ENCODE assay signal across 35 cellular contexts in genomic region chr3:146770301-146770700, GRCh38.
A peak's percentile ranks its signal among the peaks of the same experiment; 100 is the strongest.
DNase-seq lines count a peak whose midpoint lies in the region; TF ChIP-seq lines count a peak whose summit lies in the region.
"Had no signal": no experiment of that assay in that cellular context is flagged by ENCODE, and none has a peak within 500 bp of the region (broad histone marks: within the 10 kb centered on the region; RNA-seq: fewer than 3 reads in every experiment).

No MANE protein-coding gene starts in this region.

- H3K27ac ChIP-seq in A673 (ENCODE audit: low read depth, low read length, poor library complexity, severe bottlenecking) = peak overlapping the region; percentile 6
- H3K27ac ChIP-seq in GM23248 = no peak overlapping the region
- no peak overlapping the region for H3K27ac ChIP-seq in PC-9
- no peak overlapping the region for H3K27ac ChIP-seq in endodermal cell (ENCODE audit: low read depth, low read length)
- H3K27ac ChIP-seq: 22Rv1; A549; BLaER1; BLaER1 treated with 17β-estradiol and CSF1 and Interleukin-3, amounts not matched to agents 10 nM and 100 nM; C4-2B had no signal

- CTCF ChIA-PET in A673 (lab: Charles Lee) (no interaction called here), PC-9 (lab: Charles Lee) (no interaction called here)

- H3K9me3 ChIP-seq in A673 (ENCODE audit: low read depth, low read length, poor library complexity, severe bottlenecking) (no peaks in the 10 kb centered on the region), GM23248 (ENCODE audit: low read depth) (no peaks in the 10 kb centered on the region), PC-9 (ENCODE audit: insufficient read depth, low read depth) (no peaks in the 10 kb centered on the region; the same call in 1 of the 2 replicates), endodermal cell (ENCODE audit: control insufficient read depth, low read length) (peaks cover 10% of the 10 kb centered on the region)
- H3K9me3 ChIP-seq: A549, BE2C, Caco-2 had no signal

- H3K27ac Mint-ChIP-seq in endodermal cell = no peak overlapping the region
- H3K27ac Mint-ChIP-seq: B cell; CD14-positive monocyte; CD4-positive, alpha-beta memory T cell; CD4-positive, alpha-beta T cell; CD8-positive, alpha-beta memory T cell; CD8-positive, alpha-beta T cell had no signal

- H3K9me2 ChIP-seq in GM23248 (ENCODE audit: insufficient read depth) (no peaks in the 10 kb centered on the region), PC-9 (ENCODE audit: insufficient read depth) (no peaks in the 10 kb centered on the region)

- H3F3A ChIP-seq in GM23248 (ENCODE audit: insufficient read depth) = no peaks in the 10 kb centered on the region
- no peaks in the 10 kb centered on the region for H3F3A ChIP-seq in PC-9 (ENCODE audit: insufficient read depth, low read depth)

- H3K4me1 ChIP-seq in A673 (ENCODE audit: insufficient read depth, low read length, poor library complexity, severe bottlenecking) (peaks cover 31% of the 10 kb centered on the region), GM23248 (ENCODE audit: insufficient read depth) (no peaks in the 10 kb centered on the region), PC-9 (replicated peaks; ENCODE audit: insufficient read depth) (no peaks in the 10 kb centered on the region), endodermal cell (ENCODE audit: control insufficient read depth, insufficient read depth, low read length) (no peaks in the 10 kb centered on the region)
- H3K4me1 ChIP-seq: A549; BE2C; BLaER1; BLaER1 treated with 17β-estradiol and CSF1 and Interleukin-3, amounts not matched to agents 10 nM and 100 nM; Caco-2 had no signal

- H3K4me3 Mint-ChIP-seq in endodermal cell = no peak overlapping the region
- H3K4me3 Mint-ChIP-seq: B cell; CD14-positive monocyte; CD4-positive, alpha-beta memory T cell; CD4-positive, alpha-beta T cell; CD4-positive, CD25-positive, alpha-beta regulatory T cell; CD8-positive, alpha-beta memory T cell; CD8-positive, alpha-beta T cell had no signal

- H3K9me3 Mint-ChIP-seq in endodermal cell = peaks cover 22% of the 10 kb centered on the region

- POLR2A ChIA-PET in A673 (lab: Charles Lee; ENCODE audit: low non-redundant PET) = no interaction called here
- POLR2A ChIA-PET in PC-9 (lab: Charles Lee; ENCODE audit: unreplicated experiment) = no interaction called here

- H2AFZ ChIP-seq in GM23248 (peak overlapping the region; percentile 20; the same call in 1 of the 2 replicates), PC-9 (0 out of 2 replicates have a peak overlapping the region, but pooled peaks have one; percentile 17)

- H3K79me2 ChIP-seq in GM23248 (ENCODE audit: insufficient read depth) = no peaks in the 10 kb centered on the region
- H3K79me2 ChIP-seq in PC-9 (ENCODE audit: low read depth) = no peaks in the 10 kb centered on the region

- no peaks in the 10 kb centered on the region for H3K27me3 ChIP-seq in A673 (replicated peaks; ENCODE audit: insufficient read depth, low read depth, low read length, poor library complexity)
- no peaks in the 10 kb centered on the region for H3K27me3 ChIP-seq in GM23248 (replicated peaks; ENCODE audit: insufficient read depth)
- no peaks in the 10 kb centered on the region for H3K27me3 ChIP-seq in PC-9 (ENCODE audit: insufficient read depth, low read depth)
- no peaks in the 10 kb centered on the region for H3K27me3 ChIP-seq in endodermal cell (ENCODE audit: control insufficient read depth, insufficient read depth, low read length, poor library complexity, severe bottlenecking)
- H3K27me3 ChIP-seq: BE2C; BLaER1; BLaER1 treated with 17β-estradiol and CSF1 and Interleukin-3, amounts not matched to agents 10 nM and 100 nM had no signal

- DNase-seq in A673 (ENCODE audit: low spot score) (peak; percentile 91), GM23248 (no peak), PC-9 (no peak), endodermal cell (no peak), kidney glomerular epithelial cell (lab: John Stamatoyannopoulos, UW) (no peak), HK-2 (ENCODE audit: unreplicated experiment) (no peak), SKM-1 treated with dmso at 0.1 percent for 144 hours (lab: John Stamatoyannopoulos, UW; ENCODE audit: unreplicated experiment) (no peak)
- no peak for DNase-seq in activated effector memory CD4-positive, alpha-beta T cell treated with anti-CD3 and anti-CD28 coated beads, Interleukin-2, amount 50 U/mL, for 16 hours
- DNase-seq: 8988T; ACHN; AML-193; BE2C; C1 segment of cervical spinal cord; Caco-2; Calu3; CD4-positive, alpha-beta memory T cell; CD4-positive, alpha-beta T cell; CD4-positive, CD25-positive, alpha-beta regulatory T cell; CD8-positive, alpha-beta memory T cell; CD8-positive, alpha-beta T cell; COR-L47; DMS 273 treated with DMSO at 0.1 percent for 48 hours; DMS153; DMS53; DMS79; DMS79 treated with DMSO at 0.1 percent for 48 hours; DND-41; EL had no signal

- H3K27me3 Mint-ChIP-seq in endodermal cell (ENCODE audit: insufficient read depth) = no peaks in the 10 kb centered on the region
- H3K27me3 Mint-ChIP-seq: B cell; CD4-positive, alpha-beta memory T cell; CD4-positive, alpha-beta T cell; CD4-positive, CD25-positive, alpha-beta regulatory T cell had no signal

- no peak overlapping the region for H3K9ac ChIP-seq in GM23248
- no peak overlapping the region for H3K9ac ChIP-seq in endodermal cell (ENCODE audit: extremely low read depth, low read length, poor library complexity, severe bottlenecking)
- H3K9ac ChIP-seq: BLaER1; BLaER1 treated with 17β-estradiol and CSF1 and Interleukin-3, amounts not matched to agents 10 nM and 100 nM had no signal

- WGBS in GM23248 (ENCODE audit: low coverage in 1 of 2, low lambda C conversion rate in 2 of 2, missing lambda C conversion rate in 2 of 2), 2 experiments = 66 to 69% methylated on average over 2 of the region's 2 CpGs
- WGBS in endodermal cell (ENCODE audit: insufficient coverage in 1 of 2, insufficient read length in 1 of 2), 2 experiments = 97 to 100% methylated on average over 2 of the region's 2 CpGs

- H4K20me1 ChIP-seq in GM23248 (ENCODE audit: insufficient read depth) (no peaks in the 10 kb centered on the region), PC-9 (ENCODE audit: insufficient read depth) (no peaks in the 10 kb centered on the region)
- H4K20me1 ChIP-seq: BLaER1; BLaER1 treated with 17β-estradiol and CSF1 and Interleukin-3, amounts not matched to agents 10 nM and 100 nM had no signal

- intact Hi-C loops in A673 (cut with micrococcal nuclease; ENCODE audit: unreplicated experiment) (no loop called here), PC-9 (cut with micrococcal nuclease; ENCODE audit: unreplicated experiment) (no loop called here)

- H3K36me3 ChIP-seq in A673 (ENCODE audit: insufficient read depth, low read length, poor library complexity, severe bottlenecking) (no peaks in the 10 kb centered on the region), GM23248 (ENCODE audit: low read depth) (no peaks in the 10 kb centered on the region), PC-9 (ENCODE audit: low read depth) (no peaks in the 10 kb centered on the region), endodermal cell (ENCODE audit: control insufficient read depth, insufficient read depth, low read length) (no peaks in the 10 kb centered on the region)
- H3K36me3 ChIP-seq: BE2C; BLaER1; BLaER1 treated with 17β-estradiol and CSF1 and Interleukin-3, amounts not matched to agents 10 nM and 100 nM had no signal

- peaks cover 10% of the 10 kb centered on the region for H3K36me3 Mint-ChIP-seq in endodermal cell (ENCODE audit: low read depth)
- H3K36me3 Mint-ChIP-seq: CD14-positive monocyte; CD4-positive, alpha-beta memory T cell; CD4-positive, CD25-positive, alpha-beta regulatory T cell; CD8-positive, alpha-beta memory T cell; CD8-positive, alpha-beta T cell had no signal

- H3K4me2 ChIP-seq in GM23248 (ENCODE audit: unreplicated experiment) (no peak overlapping the region), PC-9 (no peak overlapping the region)
- H3K4me2 ChIP-seq: A549; BLaER1; BLaER1 treated with 17β-estradiol and CSF1 and Interleukin-3, amounts not matched to agents 10 nM and 100 nM had no signal

- H3K4me3 ChIP-seq in A673 (ENCODE audit: low read depth, low read length, poor library complexity, severe bottlenecking) = no peak overlapping the region
- H3K4me3 ChIP-seq in GM23248 = no peak overlapping the region
- H3K4me3 ChIP-seq in PC-9 = no peak overlapping the region
- peak overlapping the region; percentile 8 for H3K4me3 ChIP-seq in endodermal cell (ENCODE audit: low read length)
- H3K4me3 ChIP-seq: A549; BLaER1; BLaER1 treated with 17β-estradiol and CSF1 and Interleukin-3, amounts not matched to agents 10 nM and 100 nM had no signal

- BruUV-seq in A673 (replicated peaks; lab: Mats Ljungman, UMichigan) (no TSS peak), PC-9 (replicated peaks; lab: Mats Ljungman, UMichigan) (no TSS peak)

- peaks cover 14% of the 10 kb centered on the region for H3K4me1 Mint-ChIP-seq in endodermal cell
- H3K4me1 Mint-ChIP-seq: B cell; CD14-positive monocyte; CD4-positive, alpha-beta memory T cell; CD4-positive, CD25-positive, alpha-beta regulatory T cell; CD8-positive, alpha-beta memory T cell had no signal

- TF ChIP-seq CTCF in A673 (conservative IDR thresholded peaks at IDR 0.05; ENCODE audit: low read depth, low read length) (no peak), PC-9 (conservative IDR thresholded peaks at IDR 0.05) (no peak), endodermal cell (conservative IDR thresholded peaks at IDR 0.05) (no peak)

- in situ Hi-C loops in GM23248 (cut with MboI) = no loop called here
